ENCODE assay signal across 1 cellular context in the genomic region with DNA sequence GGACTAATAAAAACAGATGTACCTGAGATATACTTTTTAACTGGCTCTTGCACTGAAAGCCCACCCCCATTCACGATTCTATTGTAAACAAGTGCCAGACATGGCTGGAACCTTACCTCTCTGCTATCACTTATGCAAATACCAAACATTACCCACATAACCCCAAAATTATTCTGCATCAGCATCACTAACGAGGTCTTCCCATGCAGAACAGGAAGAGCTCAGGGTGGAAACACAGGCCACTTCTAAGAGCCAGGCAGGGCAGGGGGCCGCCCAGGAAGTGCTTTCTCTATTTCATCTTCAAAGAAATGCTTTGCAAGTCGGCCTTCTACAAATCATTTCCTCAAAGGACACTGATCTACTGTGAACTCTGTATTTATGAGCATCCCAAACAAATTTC.
TF ChIP-seq lines count a peak whose summit lies in the region.

No MANE protein-coding gene starts in this region.

TF ChIP-seq in HepG2, 621 proteins besides CTCF, POLR2A, EP300 and RAD21:
- TF ChIP-seq, protein P1, sequence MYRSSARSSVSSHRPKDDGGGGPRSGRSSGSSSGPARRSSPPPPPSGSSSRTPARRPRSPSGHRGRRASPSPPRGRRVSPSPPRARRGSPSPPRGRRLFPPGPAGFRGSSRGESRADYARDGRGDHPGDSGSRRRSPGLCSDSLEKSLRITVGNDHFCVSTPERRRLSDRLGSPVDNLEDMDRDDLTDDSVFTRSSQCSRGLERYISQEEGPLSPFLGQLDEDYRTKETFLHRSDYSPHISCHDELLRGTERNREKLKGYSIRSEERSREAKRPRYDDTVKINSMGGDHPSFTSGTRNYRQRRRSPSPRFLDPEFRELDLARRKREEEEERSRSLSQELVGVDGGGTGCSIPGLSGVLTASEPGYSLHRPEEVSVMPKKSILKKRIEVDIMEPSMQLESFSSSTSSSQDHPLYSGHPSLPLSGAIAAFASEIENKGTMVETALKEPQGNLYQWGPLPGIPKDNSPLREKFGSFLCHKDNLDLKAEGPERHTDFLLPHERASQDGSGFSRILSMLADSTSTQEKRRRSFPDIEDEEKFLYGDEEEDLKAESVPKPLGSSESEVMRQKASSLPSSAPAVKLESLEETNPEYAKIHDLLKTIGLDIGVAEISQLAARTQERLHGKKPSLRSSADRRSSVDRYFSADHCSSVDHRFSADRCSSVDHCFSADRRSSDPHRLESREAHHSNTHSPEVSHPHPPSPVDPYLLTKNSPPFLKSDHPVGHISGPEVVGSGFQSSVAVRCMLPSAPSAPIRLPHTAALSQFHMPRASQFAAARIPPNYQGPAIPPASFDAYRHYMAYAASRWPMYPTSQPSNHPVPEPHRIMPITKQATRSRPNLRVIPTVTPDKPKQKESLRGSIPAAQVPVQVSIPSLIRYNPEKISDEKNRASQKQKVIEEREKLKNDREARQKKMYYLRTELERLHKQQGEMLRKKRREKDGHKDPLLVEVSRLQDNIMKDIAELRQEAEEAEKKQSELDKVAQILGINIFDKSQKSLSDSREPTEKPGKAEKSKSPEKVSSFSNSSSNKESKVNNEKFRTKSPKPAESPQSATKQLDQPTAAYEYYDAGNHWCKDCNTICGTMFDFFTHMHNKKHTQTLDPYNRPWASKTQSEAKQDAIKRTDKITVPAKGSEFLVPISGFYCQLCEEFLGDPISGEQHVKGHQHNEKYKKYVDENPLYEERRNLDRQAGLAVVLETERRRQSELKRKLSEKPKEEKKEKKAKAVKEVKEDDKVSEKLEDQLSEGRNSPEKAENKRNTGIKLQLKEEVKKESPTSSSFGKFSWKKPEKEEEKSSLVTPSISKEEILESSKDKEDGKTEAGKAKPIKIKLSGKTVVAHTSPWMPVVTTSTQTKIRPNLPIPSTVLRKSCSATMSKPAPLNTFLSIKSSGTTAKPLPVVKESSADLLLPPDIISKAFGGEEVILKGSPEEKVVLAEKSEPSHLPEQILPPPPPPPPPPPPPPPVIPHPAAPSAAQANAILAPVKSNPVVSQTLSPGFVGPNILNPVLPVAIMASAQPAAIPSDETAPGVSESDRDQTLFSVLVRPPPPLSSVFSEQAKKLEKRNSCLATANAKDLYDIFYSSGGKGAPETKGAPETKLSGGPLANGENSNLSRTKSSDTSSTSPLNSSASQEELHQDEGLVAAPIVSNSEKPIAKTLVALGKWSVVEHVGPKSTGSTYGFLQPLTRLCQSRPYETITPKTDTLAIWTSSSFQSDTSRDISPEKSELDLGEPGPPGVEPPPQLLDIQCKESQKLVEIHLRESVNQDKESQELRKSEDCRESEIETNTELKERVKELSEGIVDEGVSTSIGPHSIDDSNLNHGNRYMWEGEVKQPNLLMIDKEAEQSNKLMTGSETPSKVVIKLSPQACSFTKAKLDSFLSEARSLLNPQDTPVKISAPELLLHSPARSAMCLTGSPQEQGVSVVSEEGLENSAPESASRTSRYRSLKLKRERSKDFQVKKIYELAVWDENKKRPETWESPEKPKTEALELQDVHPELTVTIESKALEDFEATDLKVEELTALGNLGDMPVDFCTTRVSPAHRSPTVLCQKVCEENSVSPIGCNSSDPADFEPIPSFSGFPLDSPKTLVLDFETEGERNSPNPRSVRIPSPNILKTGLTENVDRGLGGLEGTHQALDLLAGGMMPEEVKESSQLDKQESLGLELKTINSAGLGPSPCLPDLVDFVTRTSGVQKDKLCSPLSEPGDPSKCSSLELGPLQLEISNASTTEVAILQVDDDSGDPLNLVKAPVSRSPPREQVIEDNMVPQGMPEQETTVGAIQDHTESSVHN (CRISPR knock-in tag; IDR thresholded peaks at IDR 0.05), result no peak
- TF ChIP-seq ZNF879 (CRISPR knock-in tag; IDR thresholded peaks at IDR 0.05) (no peak), SP2 (CRISPR knock-in tag; IDR thresholded peaks at IDR 0.05) (no peak), ZNF207 (IDR thresholded peaks at IDR 0.05; ENCODE audit: borderline replicate concordance) (no peak), NCOA1 (CRISPR knock-in tag; IDR thresholded peaks at IDR 0.05) (no peak), ZFP41 (CRISPR knock-in tag; IDR thresholded peaks at IDR 0.05; ENCODE audit: borderline replicate concordance) (no peak), ZNF329 (CRISPR knock-in tag; IDR thresholded peaks at IDR 0.05; ENCODE audit: low read depth) (no peak), BRD4 (CRISPR knock-in tag; IDR thresholded peaks at IDR 0.05) (no peak)
- TF ChIP-seq, protein P2, sequence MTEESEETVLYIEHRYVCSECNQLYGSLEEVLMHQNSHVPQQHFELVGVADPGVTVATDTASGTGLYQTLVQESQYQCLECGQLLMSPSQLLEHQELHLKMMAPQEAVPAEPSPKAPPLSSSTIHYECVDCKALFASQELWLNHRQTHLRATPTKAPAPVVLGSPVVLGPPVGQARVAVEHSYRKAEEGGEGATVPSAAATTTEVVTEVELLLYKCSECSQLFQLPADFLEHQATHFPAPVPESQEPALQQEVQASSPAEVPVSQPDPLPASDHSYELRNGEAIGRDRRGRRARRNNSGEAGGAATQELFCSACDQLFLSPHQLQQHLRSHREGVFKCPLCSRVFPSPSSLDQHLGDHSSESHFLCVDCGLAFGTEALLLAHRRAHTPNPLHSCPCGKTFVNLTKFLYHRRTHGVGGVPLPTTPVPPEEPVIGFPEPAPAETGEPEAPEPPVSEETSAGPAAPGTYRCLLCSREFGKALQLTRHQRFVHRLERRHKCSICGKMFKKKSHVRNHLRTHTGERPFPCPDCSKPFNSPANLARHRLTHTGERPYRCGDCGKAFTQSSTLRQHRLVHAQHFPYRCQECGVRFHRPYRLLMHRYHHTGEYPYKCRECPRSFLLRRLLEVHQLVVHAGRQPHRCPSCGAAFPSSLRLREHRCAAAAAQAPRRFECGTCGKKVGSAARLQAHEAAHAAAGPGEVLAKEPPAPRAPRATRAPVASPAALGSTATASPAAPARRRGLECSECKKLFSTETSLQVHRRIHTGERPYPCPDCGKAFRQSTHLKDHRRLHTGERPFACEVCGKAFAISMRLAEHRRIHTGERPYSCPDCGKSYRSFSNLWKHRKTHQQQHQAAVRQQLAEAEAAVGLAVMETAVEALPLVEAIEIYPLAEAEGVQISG (CRISPR knock-in tag; IDR thresholded peaks at IDR 0.05), result no peak
- TF ChIP-seq, protein P3, sequence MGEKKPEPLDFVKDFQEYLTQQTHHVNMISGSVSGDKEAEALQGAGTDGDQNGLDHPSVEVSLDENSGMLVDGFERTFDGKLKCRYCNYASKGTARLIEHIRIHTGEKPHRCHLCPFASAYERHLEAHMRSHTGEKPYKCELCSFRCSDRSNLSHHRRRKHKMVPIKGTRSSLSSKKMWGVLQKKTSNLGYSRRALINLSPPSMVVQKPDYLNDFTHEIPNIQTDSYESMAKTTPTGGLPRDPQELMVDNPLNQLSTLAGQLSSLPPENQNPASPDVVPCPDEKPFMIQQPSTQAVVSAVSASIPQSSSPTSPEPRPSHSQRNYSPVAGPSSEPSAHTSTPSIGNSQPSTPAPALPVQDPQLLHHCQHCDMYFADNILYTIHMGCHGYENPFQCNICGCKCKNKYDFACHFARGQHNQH (CRISPR knock-in tag; IDR thresholded peaks at IDR 0.05), result no peak
- TF ChIP-seq, protein P4, sequence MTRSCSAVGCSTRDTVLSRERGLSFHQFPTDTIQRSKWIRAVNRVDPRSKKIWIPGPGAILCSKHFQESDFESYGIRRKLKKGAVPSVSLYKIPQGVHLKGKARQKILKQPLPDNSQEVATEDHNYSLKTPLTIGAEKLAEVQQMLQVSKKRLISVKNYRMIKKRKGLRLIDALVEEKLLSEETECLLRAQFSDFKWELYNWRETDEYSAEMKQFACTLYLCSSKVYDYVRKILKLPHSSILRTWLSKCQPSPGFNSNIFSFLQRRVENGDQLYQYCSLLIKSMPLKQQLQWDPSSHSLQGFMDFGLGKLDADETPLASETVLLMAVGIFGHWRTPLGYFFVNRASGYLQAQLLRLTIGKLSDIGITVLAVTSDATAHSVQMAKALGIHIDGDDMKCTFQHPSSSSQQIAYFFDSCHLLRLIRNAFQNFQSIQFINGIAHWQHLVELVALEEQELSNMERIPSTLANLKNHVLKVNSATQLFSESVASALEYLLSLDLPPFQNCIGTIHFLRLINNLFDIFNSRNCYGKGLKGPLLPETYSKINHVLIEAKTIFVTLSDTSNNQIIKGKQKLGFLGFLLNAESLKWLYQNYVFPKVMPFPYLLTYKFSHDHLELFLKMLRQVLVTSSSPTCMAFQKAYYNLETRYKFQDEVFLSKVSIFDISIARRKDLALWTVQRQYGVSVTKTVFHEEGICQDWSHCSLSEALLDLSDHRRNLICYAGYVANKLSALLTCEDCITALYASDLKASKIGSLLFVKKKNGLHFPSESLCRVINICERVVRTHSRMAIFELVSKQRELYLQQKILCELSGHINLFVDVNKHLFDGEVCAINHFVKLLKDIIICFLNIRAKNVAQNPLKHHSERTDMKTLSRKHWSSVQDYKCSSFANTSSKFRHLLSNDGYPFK (CRISPR knock-in tag; IDR thresholded peaks at IDR 0.05; ENCODE audit: borderline replicate concordance), result no peak
- TF ChIP-seq, protein P5, sequence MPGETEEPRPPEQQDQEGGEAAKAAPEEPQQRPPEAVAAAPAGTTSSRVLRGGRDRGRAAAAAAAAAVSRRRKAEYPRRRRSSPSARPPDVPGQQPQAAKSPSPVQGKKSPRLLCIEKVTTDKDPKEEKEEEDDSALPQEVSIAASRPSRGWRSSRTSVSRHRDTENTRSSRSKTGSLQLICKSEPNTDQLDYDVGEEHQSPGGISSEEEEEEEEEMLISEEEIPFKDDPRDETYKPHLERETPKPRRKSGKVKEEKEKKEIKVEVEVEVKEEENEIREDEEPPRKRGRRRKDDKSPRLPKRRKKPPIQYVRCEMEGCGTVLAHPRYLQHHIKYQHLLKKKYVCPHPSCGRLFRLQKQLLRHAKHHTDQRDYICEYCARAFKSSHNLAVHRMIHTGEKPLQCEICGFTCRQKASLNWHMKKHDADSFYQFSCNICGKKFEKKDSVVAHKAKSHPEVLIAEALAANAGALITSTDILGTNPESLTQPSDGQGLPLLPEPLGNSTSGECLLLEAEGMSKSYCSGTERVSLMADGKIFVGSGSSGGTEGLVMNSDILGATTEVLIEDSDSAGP (CRISPR knock-in tag; IDR thresholded peaks at IDR 0.05; ENCODE audit: borderline replicate concordance), result no peak
